In genomic region chr11:64317325-64317960, GRCh38 we compare ENCODE assay signal across 8 cellular contexts. TPM values are rescaled to one million over a fixed set of nuclear protein-coding genes. Genes with fewer than 3 reads are reported as not detected.
DNase-seq lines count a peak whose midpoint lies in the region; ATAC-seq and TF ChIP-seq lines count a peak whose summit lies in the region.

TSS of gene TRMT112 (minus strand) at chr11:64317559. CDS start at chr11:64317526, 33 bp downstream.

- H3K9me3 ChIP-seq in AG04450 (ENCODE audit: control insufficient read depth, insufficient read depth, low read length), result no peaks in the 10 kb centered on the region; the same call in 1 of the 2 replicates

- ATAC-seq in GM18909 (IDR thresholded peaks at IDR 0.05; ENCODE audit: poor library complexity, unreplicated experiment) (peak; percentile 66), HG03196 (IDR thresholded peaks at IDR 0.05; ENCODE audit: unreplicated experiment) (peak; percentile 47)

- TF ChIP-seq CTCF in AG04450 (IDR thresholded peaks at IDR 0.05; ENCODE audit: low read depth, low read length), result no peak; the same call in 1 of the 2 replicates

- POLR2A ChIA-PET in AG04450 (lab: Yijun Ruan, JAX), result interaction anchor here (0.6 to 1.9 kb wide), 16 partner anchors 9 to 136 kb away, joined by 3 to 10 read pairs (median 4); partner anchors contain the start of genes ESRRA and STIP1

- H3K4me3 ChIP-seq in AG04450 (ENCODE audit: low read depth, low read length), result peak within 1 kb of the TSS; percentile 90

- DNase-seq in AG04450 (ENCODE audit: low read depth, low spot score) (peak; percentile 92), NCI-H345 treated with DMSO at 0.1 percent for 48 hours (lab: John Stamatoyannopoulos, UW; ENCODE audit: unreplicated experiment) (peak; percentile 98), iris pigment epithelial cell (ENCODE audit: low read depth) (peak; percentile 98)
- peak; percentile 84 to 94 (median 90) for DNase-seq in activated CD4-positive, CD25-positive, alpha-beta regulatory T cell (lab: John Stamatoyannopoulos, UW)
- peak; percentile 99 for DNase-seq in central memory CD4-positive, alpha-beta T cell
- peak; percentile 91 for DNase-seq in stimulated activated CD4-positive, alpha-beta T cell treated with anti-CD3 and anti-CD28 coated beads, Interleukin-12 subunit alpha, Interleukin-12 subunit beta, amount 100 ng/mL, for 4 hours

- CTCF ChIA-PET in AG04450 (lab: Charles Lee), result interaction anchor here (0.5 to 2.5 kb wide), 11 partner anchors 13 to 261 kb away, joined by 3 to 38 read pairs (median 4); no protein-coding TSS in a partner anchor

- H3K27me3 ChIP-seq in AG04450 (ENCODE audit: control insufficient read depth, insufficient read depth, low read length), result no peaks in the 10 kb centered on the region

- H3K27ac ChIP-seq in AG04450 (ENCODE audit: low read depth, low read length), result peak within 1 kb of the TSS; percentile 96

RNA-seq across cellular contexts. Expression of gene TRMT112, which starts in this region (rescaled TPM):
- 194 and 208 TPM in 2 replicates for polyA plus RNA-seq in AG04450 (2011; rRNA removed)
- 55.9 and 73.8 TPM in 2 replicates for polyA minus RNA-seq in AG04450 (2011; rRNA and poly(A)+ RNA removed)

Comparison
In these comparisons a context has a peak if more than half of its experiments do, and no peak if none do; other contexts are left out.
1. Peak in every context shown above with its lines: DNase-seq, ATAC-seq, H3K4me3 ChIP-seq and H3K27ac ChIP-seq.